ENCODE assay signal across 12 cellular contexts in genomic region chr11:749731-750130, GRCh38. TPM values are rescaled to one million over a fixed set of nuclear protein-coding genes. Genes with fewer than 3 reads are reported as not detected.
DNase-seq lines count a peak whose midpoint lies in the region; ATAC-seq and TF ChIP-seq lines count a peak whose summit lies in the region.
"Had no signal": no experiment of that assay in that cellular context is flagged by ENCODE, and none has a peak within 500 bp of the region (broad histone marks: within the 10 kb centered on the region; RNA-seq: fewer than 3 reads in every experiment).

No MANE protein-coding gene starts in this region.

- H3K4ac ChIP-seq in H9 (ENCODE audit: low read depth, low read length): no peak overlapping the region

- peaks cover 8 to 24% (median 16%) of the 10 kb centered on the region in 3 experiments for H3K36me3 Mint-ChIP-seq in H9 (ENCODE audit: insufficient read depth in 1 of 3, low read depth in 3 of 3)
- peaks cover 17% of the 10 kb centered on the region for H3K36me3 Mint-ChIP-seq in activated CD8-positive, alpha-beta T cell treated with anti-CD3 and anti-CD28 coated beads, Interleukin-2, amount 10 ng/mL, durations not matched to agents 7 days and 5 days (ENCODE audit: low read depth)
- no peaks in the 10 kb centered on the region for H3K36me3 Mint-ChIP-seq in natural killer cell treated with Interleukin-12 subunit alpha and Interleukin-12 subunit beta and Interleukin-15 and Interleukin-18, amount 100 ng/mL, for 72 hours

- no peak overlapping the region for H3K56ac ChIP-seq in H9 (ENCODE audit: insufficient read length, low read depth, low read length)

- no peak for TF ChIP-seq CTCF in H9 (conservative IDR thresholded peaks at IDR 0.05)

- DNase-seq in H9 (no peak), DMS 273 (lab: John Stamatoyannopoulos, UW; ENCODE audit: unreplicated experiment) (no peak), NCI-H446 treated with DMSO at 0.1 percent for 48 hours (lab: John Stamatoyannopoulos, UW) (no peak), ecto neural progenitor cell (ENCODE audit: low spot score) (no peak)
- no peak for DNase-seq in activated CD8-positive, alpha-beta T cell treated with anti-CD3 and anti-CD28 coated beads, Interleukin-2, amount 10 ng/mL, durations not matched to agents 7 days and 5 days
- no peak for DNase-seq in natural killer cell treated with Interleukin-12 subunit alpha and Interleukin-12 subunit beta and Interleukin-15 and Interleukin-18, amount 100 ng/mL, for 72 hours (ENCODE audit: low spot score)
- DNase-seq: kidney, uterus had no signal

- H3K27me3 ChIP-seq in BLaER1 (no peaks in the 10 kb centered on the region), H9 (ENCODE audit: insufficient read depth, low read length) (no peaks in the 10 kb centered on the region)
- H3K27me3 ChIP-seq: uterus had no signal

- peaks cover 12% of the 10 kb centered on the region for H3K79me1 ChIP-seq in H9 (ENCODE audit: insufficient read depth, low read depth, low read length, poor library complexity, severe bottlenecking)

- H2BK12ac ChIP-seq in H9 (ENCODE audit: insufficient read length, low read depth, low read length): no peak overlapping the region

- H3K4me1 ChIP-seq in BLaER1 (peaks cover 30% of the 10 kb centered on the region), H9 (ENCODE audit: insufficient read depth, low read length) (no peaks in the 10 kb centered on the region; the same call in 1 of the 2 replicates)
- H3K4me1 ChIP-seq: parathyroid adenoma, uterus had no signal

- peaks cover 74% of the 10 kb centered on the region for H4K20me1 ChIP-seq in BLaER1
- no peaks in the 10 kb centered on the region for H4K20me1 ChIP-seq in H9 (ENCODE audit: control insufficient read depth, insufficient read depth, insufficient read length)

- H2BK20ac ChIP-seq in H9 (ENCODE audit: low read depth, low read length, poor library complexity, severe bottlenecking): no peak overlapping the region

- peak overlapping the region in 1 of 3 experiments; percentile 23; a peak in 1 of 7 replicates for H3K27ac Mint-ChIP-seq in H9
- peak overlapping the region; percentile 34 for H3K27ac Mint-ChIP-seq in activated CD8-positive, alpha-beta T cell treated with anti-CD3 and anti-CD28 coated beads, Interleukin-2, amount 10 ng/mL, durations not matched to agents 7 days and 5 days
- peak overlapping the region; percentile 37 to 58 for H3K27ac Mint-ChIP-seq in natural killer cell treated with Interleukin-12 subunit alpha and Interleukin-12 subunit beta and Interleukin-15 and Interleukin-18, amount 100 ng/mL, for 72 hours

- H2BK15ac ChIP-seq in H9 (ENCODE audit: low read depth, low read length): no peak overlapping the region

- CTCF ChIA-PET in activated CD8-positive, alpha-beta T cell treated with anti-CD3 and anti-CD28 coated beads, Interleukin-2, amount 10 ng/mL, durations not matched to agents 7 days and 5 days (lab: Charles Lee): no interaction called here

- H3K4me1 Mint-ChIP-seq in H9: peaks cover 18 to 26% of the 10 kb centered on the region in 2 experiments
- H3K4me1 Mint-ChIP-seq in activated CD8-positive, alpha-beta T cell treated with anti-CD3 and anti-CD28 coated beads, Interleukin-2, amount 10 ng/mL, durations not matched to agents 7 days and 5 days (ENCODE audit: low read depth): peaks cover 23% of the 10 kb centered on the region
- peaks cover 0 to 8% of the 10 kb centered on the region in 2 donors for H3K4me1 Mint-ChIP-seq in natural killer cell treated with Interleukin-12 subunit alpha and Interleukin-12 subunit beta and Interleukin-15 and Interleukin-18, amount 100 ng/mL, for 72 hours (ENCODE audit: low read depth in 2 of 2)

- H4K8ac ChIP-seq in H9 (replicated peaks; ENCODE audit: insufficient read length, low read depth, low read length): no peak overlapping the region

- no peaks in the 10 kb centered on the region for H3K9me3 Mint-ChIP-seq in H9
- no peaks in the 10 kb centered on the region for H3K9me3 Mint-ChIP-seq in activated CD8-positive, alpha-beta T cell treated with anti-CD3 and anti-CD28 coated beads, Interleukin-2, amount 10 ng/mL, durations not matched to agents 7 days and 5 days (ENCODE audit: insufficient read depth)
- H3K9me3 Mint-ChIP-seq in natural killer cell treated with Interleukin-12 subunit alpha and Interleukin-12 subunit beta and Interleukin-15 and Interleukin-18, amount 100 ng/mL, for 72 hours: no peaks in the 10 kb centered on the region

- ATAC-seq in activated CD8-positive, alpha-beta T cell treated with anti-CD3 and anti-CD28 coated beads, Interleukin-2, amount 10 ng/mL, durations not matched to agents 7 days and 5 days: no peak
- ATAC-seq in natural killer cell treated with Interleukin-12 subunit alpha and Interleukin-12 subunit beta and Interleukin-15 and Interleukin-18, amount 100 ng/mL, for 72 hours: no peak
- ATAC-seq in HG03045 (IDR thresholded peaks at IDR 0.05; ENCODE audit: unreplicated experiment): no peak

- H2AFZ ChIP-seq in H9 (ENCODE audit: low read length): no peak overlapping the region
- H2AFZ ChIP-seq: parathyroid adenoma had no signal

- H3K27ac ChIP-seq in BLaER1: no peak overlapping the region
- H3K27ac ChIP-seq in H9 (ENCODE audit: insufficient read length, low read depth, low read length): no peak overlapping the region
- H3K27ac ChIP-seq: parathyroid adenoma, uterus had no signal

- H3K4me3 Mint-ChIP-seq in H9: peak overlapping the region; percentile 44 to 46; a peak in 3 of 5 replicates
- H3K4me3 Mint-ChIP-seq in activated CD8-positive, alpha-beta T cell treated with anti-CD3 and anti-CD28 coated beads, Interleukin-2, amount 10 ng/mL, durations not matched to agents 7 days and 5 days: peak overlapping the region; percentile 37
- H3K4me3 Mint-ChIP-seq in natural killer cell treated with Interleukin-12 subunit alpha and Interleukin-12 subunit beta and Interleukin-15 and Interleukin-18, amount 100 ng/mL, for 72 hours: peak overlapping the region; percentile 59

- POLR2A ChIA-PET in activated CD8-positive, alpha-beta T cell treated with anti-CD3 and anti-CD28 coated beads, Interleukin-2, amount 10 ng/mL, durations not matched to agents 7 days and 5 days (lab: Charles Lee): no interaction called here

- H4K91ac ChIP-seq in H9 (ENCODE audit: insufficient read length, low read depth, low read length): no peak overlapping the region

- no peak overlapping the region for H3K4me3 ChIP-seq in BLaER1
- H3K4me3 ChIP-seq: uterus had no signal

- H3K18ac ChIP-seq in H9 (ENCODE audit: insufficient read length, low read depth, low read length): no peak overlapping the region

- peaks cover 46% of the 10 kb centered on the region for H3K79me2 ChIP-seq in H9 (ENCODE audit: insufficient read depth, low read length)

- H2AK5ac ChIP-seq in H9 (ENCODE audit: insufficient read length, low read length): no peak overlapping the region

- no peak overlapping the region for H2BK5ac ChIP-seq in H9 (ENCODE audit: insufficient read length, low read length)

- no peaks in the 10 kb centered on the region for H3K27me3 Mint-ChIP-seq in H9 (ENCODE audit: low read depth)
- no peaks in the 10 kb centered on the region for H3K27me3 Mint-ChIP-seq in activated CD8-positive, alpha-beta T cell treated with anti-CD3 and anti-CD28 coated beads, Interleukin-2, amount 10 ng/mL, durations not matched to agents 7 days and 5 days (ENCODE audit: low read depth)
- H3K27me3 Mint-ChIP-seq in natural killer cell treated with Interleukin-12 subunit alpha and Interleukin-12 subunit beta and Interleukin-15 and Interleukin-18, amount 100 ng/mL, for 72 hours: no peaks in the 10 kb centered on the region

- no CpG with 5 or more reads among the region's 2 CpGs for WGBS in H9 (ENCODE audit: extremely low coverage, insufficient read length, low lambda C conversion rate)

- H3K9me3 ChIP-seq in BLaER1: no peaks in the 10 kb centered on the region
- H3K9me3 ChIP-seq in H9 (ENCODE audit: control insufficient read depth, low read depth, low read length): no peaks in the 10 kb centered on the region
- H3K9me3 ChIP-seq: uterus had no signal

- H4K5ac ChIP-seq in H9 (ENCODE audit: insufficient read length, low read depth, low read length): no peak overlapping the region

- peak overlapping the region; percentile 97; the same call in 1 of the 2 replicates for H3K4me2 ChIP-seq in BLaER1
- H3K4me2 ChIP-seq in H9 (ENCODE audit: insufficient read depth, insufficient read length, low read length): no peak overlapping the region

- no peak overlapping the region for H3K23ac ChIP-seq in H9 (ENCODE audit: insufficient read length, low read depth, low read length)

- H3K9ac ChIP-seq in BLaER1: no peak overlapping the region
- H3K9ac ChIP-seq in H9 (ENCODE audit: extremely low read depth, insufficient read length, low read length): no peak overlapping the region
- H3K9ac ChIP-seq: parathyroid adenoma had no signal

- no peak overlapping the region for H2BK120ac ChIP-seq in H9 (ENCODE audit: low read depth, low read length, poor library complexity, severe bottlenecking)

- peaks cover 10% of the 10 kb centered on the region for H3K23me2 ChIP-seq in H9 (ENCODE audit: insufficient read length, low read depth, low read length, poor library complexity, severe bottlenecking)

- H3K36me3 ChIP-seq in BLaER1: peaks cover 28% of the 10 kb centered on the region
- H3K36me3 ChIP-seq: uterus had no signal

- H3K14ac ChIP-seq in H9 (ENCODE audit: insufficient read depth, low read length): no peak overlapping the region

- H3T11ph ChIP-seq in H9 (ENCODE audit: low read length): no peak overlapping the region

RNA-seq across cellular contexts. Expression of gene TALDO1, which starts 2.5 kb away (rescaled TPM):
- total RNA-seq in H9 (2021): 268 and 300 TPM in 2 replicates
- 100 to 1,000 TPM; 278 to 289 TPM for total RNA-seq in activated CD8-positive, alpha-beta T cell treated with anti-CD3 and anti-CD28 coated beads, Interleukin-2, amount 10 ng/mL, durations not matched to agents 7 days and 5 days
- total RNA-seq in natural killer cell treated with Interleukin-12 subunit alpha and Interleukin-12 subunit beta and Interleukin-15 and Interleukin-18, amount 100 ng/mL, for 72 hours: 100 to 1,000 TPM; 201 to 242 TPM

RNA-seq across cellular contexts. Expression of gene GATD1, which starts 27.6 kb away (rescaled TPM):
- total RNA-seq in H9 (2021): 51.5 and 60.0 TPM in 2 replicates
- 10 to 100 TPM; 52.1 to 63.2 TPM for total RNA-seq in activated CD8-positive, alpha-beta T cell treated with anti-CD3 and anti-CD28 coated beads, Interleukin-2, amount 10 ng/mL, durations not matched to agents 7 days and 5 days
- total RNA-seq in natural killer cell treated with Interleukin-12 subunit alpha and Interleukin-12 subunit beta and Interleukin-15 and Interleukin-18, amount 100 ng/mL, for 72 hours: 10 to 100 TPM; 42.2 to 99.7 TPM

RNA-seq across cellular contexts. Expression of gene CEND1, which starts 40.2 kb away (rescaled TPM):
- 0.81 and 0.86 TPM in 2 replicates for total RNA-seq in H9 (2021)
- total RNA-seq in activated CD8-positive, alpha-beta T cell treated with anti-CD3 and anti-CD28 coated beads, Interleukin-2, amount 10 ng/mL, durations not matched to agents 7 days and 5 days: 1 to 10 TPM in 1 of 2 experiments, under 1 TPM in 1; 0.61 to 1.9 TPM
- total RNA-seq in natural killer cell treated with Interleukin-12 subunit alpha and Interleukin-12 subunit beta and Interleukin-15 and Interleukin-18, amount 100 ng/mL, for 72 hours: 1 to 10 TPM in 1 of 2 donors, under 1 TPM in 1; 0.95 to 3.4 TPM
- total RNA-seq: bronchial epithelial cell had no signal

RNA-seq across cellular contexts. Expression of gene EPS8L2, which starts 43.7 kb away (rescaled TPM):
- total RNA-seq in H9 (2021): 92.8 and 101 TPM in 2 replicates
- 10 to 100 TPM; 13.9 to 15.0 TPM for total RNA-seq in activated CD8-positive, alpha-beta T cell treated with anti-CD3 and anti-CD28 coated beads, Interleukin-2, amount 10 ng/mL, durations not matched to agents 7 days and 5 days
- total RNA-seq in natural killer cell treated with Interleukin-12 subunit alpha and Interleukin-12 subunit beta and Interleukin-15 and Interleukin-18, amount 100 ng/mL, for 72 hours: 10 to 100 TPM in 1 of 2 donors, 1 to 10 TPM in 1; 2.9 to 13.0 TPM

RNA-seq across cellular contexts. Expression of gene SLC25A22, which starts 48.4 kb away (rescaled TPM):
- 51.9 and 54.6 TPM in 2 replicates for total RNA-seq in H9 (2021)
- total RNA-seq in activated CD8-positive, alpha-beta T cell treated with anti-CD3 and anti-CD28 coated beads, Interleukin-2, amount 10 ng/mL, durations not matched to agents 7 days and 5 days: 10 to 100 TPM; 51.2 to 56.4 TPM
- total RNA-seq in natural killer cell treated with Interleukin-12 subunit alpha and Interleukin-12 subunit beta and Interleukin-15 and Interleukin-18, amount 100 ng/mL, for 72 hours: 100 to 1,000 TPM in 1 of 2 donors, 10 to 100 TPM in 1; 64.3 to 125 TPM
